In genomic region chr11:129592191-129592590, GRCh38 we compare ENCODE assay signal across 25 cellular contexts.
"Had no signal": no experiment of that assay in that cellular context is flagged by ENCODE, and none has a peak within 500 bp of the region (broad histone marks: within the 10 kb centered on the region; RNA-seq: fewer than 3 reads in every experiment).

No MANE protein-coding gene starts in this region.

- H3K4me3 ChIP-seq: K562, SK-N-MC had no signal

- H3K4me3 Mint-ChIP-seq: activated CD4-positive, alpha-beta memory T cell treated with anti-CD3 and anti-CD28 coated beads, Interleukin-2, amount 10 ng/mL, durations not matched to agents 7 days and 5 days; activated CD4-positive, alpha-beta T cell treated with anti-CD3 and anti-CD28 coated beads for 36 hours; activated naive CD4-positive, alpha-beta T cell treated with anti-CD3 and anti-CD28 coated beads, Interleukin-2, amount 50 U/mL, for 24 hours had no signal

- H3K27me3 Mint-ChIP-seq: activated CD4-positive, alpha-beta memory T cell treated with anti-CD3 and anti-CD28 coated beads, Interleukin-2, amount 10 ng/mL, durations not matched to agents 7 days and 5 days had no signal

- DNase-seq: activated CD4-positive, alpha-beta memory T cell treated with anti-CD3 and anti-CD28 coated beads, Interleukin-2, amount 10 ng/mL, durations not matched to agents 7 days and 5 days; activated CD4-positive, alpha-beta T cell treated with anti-CD3 and anti-CD28 coated beads for 36 hours; activated CD4-positive, alpha-beta T cell treated with anti-CD3 and anti-CD28 coated beads, Interleukin-2, amount 50 U/mL, for 1 hour; activated CD8-positive, alpha-beta memory T cell treated with anti-CD3 and anti-CD28 coated beads, Interleukin-2, amount 50 U/mL, for 48 hours; activated T-cell treated with anti-CD3 and anti-CD28 coated beads, Interleukin-2, amount 50 U/mL, for 1 hour; aorta; central memory CD4-positive, alpha-beta T cell; Karpas-422; MV-4-11; NCI-H1092 treated with DMSO at 0.1 percent for 48 hours; NCI-H1417 treated with DMSO at 0.1 percent for 48 hours; NCI-H1694; NCI-H2029; NCI-H510A treated with DMSO at 0.1 percent for 48 hours; NCI-H69; NK-92 treated with Interleukin-12 subunit alpha and Interleukin-12 subunit beta, amount 100 ng/mL, for 24 hours; OCI-M1; RPMI8226; T-helper 1 cell; WERI-Rb-1 had no signal

- H3K4me1 Mint-ChIP-seq: activated CD4-positive, alpha-beta memory T cell treated with anti-CD3 and anti-CD28 coated beads, Interleukin-2, amount 10 ng/mL, durations not matched to agents 7 days and 5 days; activated CD4-positive, alpha-beta T cell treated with anti-CD3 and anti-CD28 coated beads for 36 hours; activated naive CD4-positive, alpha-beta T cell treated with anti-CD3 and anti-CD28 coated beads, Interleukin-2, amount 50 U/mL, for 24 hours had no signal

- H3K27ac ChIP-seq: SK-N-MC, WERI-Rb-1 had no signal

- H3K36me3 ChIP-seq: WERI-Rb-1 had no signal

- H3K9me3 Mint-ChIP-seq: activated naive CD4-positive, alpha-beta T cell treated with anti-CD3 and anti-CD28 coated beads, Interleukin-2, amount 50 U/mL, for 24 hours had no signal

- H3K27ac Mint-ChIP-seq: activated CD4-positive, alpha-beta memory T cell treated with anti-CD3 and anti-CD28 coated beads, Interleukin-2, amount 10 ng/mL, durations not matched to agents 7 days and 5 days; activated CD4-positive, alpha-beta T cell treated with anti-CD3 and anti-CD28 coated beads for 36 hours; activated naive CD4-positive, alpha-beta T cell treated with anti-CD3 and anti-CD28 coated beads, Interleukin-2, amount 50 U/mL, for 24 hours had no signal

- ATAC-seq: activated CD4-positive, alpha-beta T cell treated with anti-CD3 and anti-CD28 coated beads for 36 hours; K562; Panc1; Right ventricle myocardium inferior had no signal
